Comparison of ENCODE assay signal across 16 cellular contexts in genomic region chr12:50639721-50640120, GRCh38.
"Had no signal": no experiment of that assay in that cellular context is flagged by ENCODE, and none has a peak within 500 bp of the region (broad histone marks: within the 10 kb centered on the region; RNA-seq: fewer than 3 reads in every experiment).

No MANE protein-coding gene starts in this region.

- H3K4me3 Mint-ChIP-seq: activated B cell treated with CpG ODN at 0.5 μM for 24 hours; brain; immature natural killer cell; natural killer cell treated with Interleukin-12 subunit alpha and Interleukin-12 subunit beta and Interleukin-15 and Interleukin-18, amount 100 ng/mL, for 72 hours; stimulated activated effector memory CD8-positive, alpha-beta T cell treated with anti-CD3 and anti-CD28 coated beads, Interleukin-12 subunit alpha, Interleukin-12 subunit beta, amount 100 ng/mL, for 72 hours; T-helper 1 cell treated with Interleukin-12 subunit alpha and Interleukin-12 subunit beta and Interleukin-4 antibody, amounts not matched to agents 30 μg/mL and 1 μg/mL, for 36 hours had no signal

- H3K27ac ChIP-seq: vagina had no signal

- H3K9me3 ChIP-seq: tibial nerve, vagina had no signal

- H3K27ac Mint-ChIP-seq: activated B cell treated with CpG ODN at 0.5 μM for 24 hours; activated naive CD4-positive, alpha-beta T cell treated with anti-CD3 and anti-CD28 coated beads, Interleukin-2, amount 50 U/mL, for 72 hours; immature natural killer cell; stimulated activated effector memory CD8-positive, alpha-beta T cell treated with anti-CD3 and anti-CD28 coated beads, Interleukin-12 subunit alpha, Interleukin-12 subunit beta, amount 100 ng/mL, for 72 hours had no signal

- DNase-seq: activated B cell treated with CpG ODN at 0.5 μM for 24 hours; cortex of kidney; effector CD8-positive, alpha-beta T cell; foreskin melanocyte; head of caudate nucleus; immature natural killer cell; nucleus accumbens; posterior cingulate gyrus; retina had no signal

- H3K9me3 Mint-ChIP-seq: activated B cell treated with CpG ODN at 0.5 μM for 24 hours; activated naive CD4-positive, alpha-beta T cell treated with anti-CD3 and anti-CD28 coated beads, Interleukin-2, amount 50 U/mL, for 72 hours; brain; immature natural killer cell; natural killer cell treated with Interleukin-12 subunit alpha and Interleukin-12 subunit beta and Interleukin-15 and Interleukin-18, amount 100 ng/mL, for 72 hours; stimulated activated effector memory CD8-positive, alpha-beta T cell treated with anti-CD3 and anti-CD28 coated beads, Interleukin-12 subunit alpha, Interleukin-12 subunit beta, amount 100 ng/mL, for 72 hours; T-helper 1 cell treated with Interleukin-12 subunit alpha and Interleukin-12 subunit beta and Interleukin-4 antibody, amounts not matched to agents 30 μg/mL and 1 μg/mL, for 36 hours had no signal

- H3K27me3 Mint-ChIP-seq: activated B cell treated with CpG ODN at 0.5 μM for 24 hours; brain; natural killer cell treated with Interleukin-12 subunit alpha and Interleukin-12 subunit beta and Interleukin-15 and Interleukin-18, amount 100 ng/mL, for 72 hours had no signal

- ATAC-seq: natural killer cell treated with Interleukin-12 subunit alpha and Interleukin-12 subunit beta and Interleukin-15 and Interleukin-18, amount 100 ng/mL, for 72 hours; stimulated activated effector memory CD8-positive, alpha-beta T cell treated with anti-CD3 and anti-CD28 coated beads, Interleukin-12 subunit alpha, Interleukin-12 subunit beta, amount 100 ng/mL, for 72 hours had no signal

- H3K27me3 ChIP-seq: tibial nerve, vagina had no signal

- H3K4me3 ChIP-seq: tibial nerve, vagina had no signal

- H3K36me3 ChIP-seq: tibial nerve had no signal

- H3K36me3 Mint-ChIP-seq: natural killer cell treated with Interleukin-12 subunit alpha and Interleukin-12 subunit beta and Interleukin-15 and Interleukin-18, amount 100 ng/mL, for 72 hours had no signal
